9 cellular contexts compared by ENCODE assay signal in genomic region chr19:10102787-10103236, GRCh38. TPM values are rescaled to one million over a fixed set of nuclear protein-coding genes. Genes with fewer than 3 reads are reported as not detected.
A peak's percentile ranks its signal among the peaks of the same experiment; 100 is the strongest.
DNase-seq lines count a peak whose midpoint lies in the region; FAIRE-seq and TF ChIP-seq lines count a peak whose summit lies in the region.
"Had no signal": no experiment of that assay in that cellular context is flagged by ENCODE, and none has a peak within 500 bp of the region (broad histone marks: within the 10 kb centered on the region; RNA-seq: fewer than 3 reads in every experiment).

No MANE protein-coding gene starts in this region.

- no peak overlapping the region for H4K8ac ChIP-seq in mesendoderm (ENCODE audit: low read depth, low read length)

- peak overlapping the region; percentile 96 for H3K27ac ChIP-seq in DOHH2 (ENCODE audit: low read depth, low read length)
- no peak overlapping the region for H3K27ac ChIP-seq in kidney (ENCODE audit: low read depth in 2 of 2, low read length in 2 of 2)
- H3K27ac ChIP-seq in mesendoderm (ENCODE audit: low read depth, low read length): no peak overlapping the region
- H3K27ac ChIP-seq: ovary had no signal

- peak overlapping the region; percentile 83 for H3K4me2 ChIP-seq in DOHH2 (ENCODE audit: low read length)
- H3K4me2 ChIP-seq in mesendoderm (ENCODE audit: low read length): no peak overlapping the region

- H3K9ac ChIP-seq in kidney (ENCODE audit: low read length in 2 of 2): no peak overlapping the region
- H3K9ac ChIP-seq in mesendoderm (ENCODE audit: low read length): no peak overlapping the region

- H3K9me2 ChIP-seq in DOHH2 (replicated peaks; ENCODE audit: control insufficient read depth, low read length): no peaks in the 10 kb centered on the region

- H3K9me3 ChIP-seq in DOHH2 (ENCODE audit: control insufficient read depth, insufficient read depth, low read length) (no peaks in the 10 kb centered on the region), kidney (ENCODE audit: control insufficient read depth in 1 of 2, low read length in 2 of 2) (no peaks in the 10 kb centered on the region)
- H3K9me3 ChIP-seq: ovary had no signal

- TF ChIP-seq CTCF in DOHH2 (IDR thresholded peaks at IDR 0.05; ENCODE audit: low read depth, low read length, poor library complexity, severe bottlenecking): no peak
- TF ChIP-seq CTCF in GM20000 (IDR thresholded peaks at IDR 0.05; ENCODE audit: extremely low read depth, missing control alignments): no peak
- TF ChIP-seq CTCF in kidney (IDR thresholded peaks at IDR 0.05; ENCODE audit: borderline replicate concordance, extremely low read depth, insufficient read depth): no peak

- no peak overlapping the region for H2BK120ac ChIP-seq in mesendoderm (ENCODE audit: low read depth, low read length)

- H3F3A ChIP-seq in DOHH2 (ENCODE audit: control insufficient read depth, insufficient read depth): peaks cover 59% of the 10 kb centered on the region

- no peak overlapping the region for H2BK15ac ChIP-seq in mesendoderm (replicated peaks; ENCODE audit: low read depth)

- no peak overlapping the region for H2AK5ac ChIP-seq in mesendoderm (ENCODE audit: low read length)

- H3K4me1 ChIP-seq in DOHH2 (ENCODE audit: control insufficient read depth, low read length) (peaks cover 79% of the 10 kb centered on the region), kidney (ENCODE audit: control insufficient read depth in 1 of 2, insufficient read depth in 1 of 2, low read depth in 1 of 2, low read length in 2 of 2) (peaks cover 0 to 8% of the 10 kb centered on the region in 2 donors), mesendoderm (ENCODE audit: control insufficient read depth, low read depth, low read length) (no peaks in the 10 kb centered on the region)

- H4K5ac ChIP-seq in mesendoderm (ENCODE audit: low read length): no peak overlapping the region

- no peak overlapping the region for H2BK5ac ChIP-seq in mesendoderm (ENCODE audit: low read length)

- H3K36me3 ChIP-seq in DOHH2 (ENCODE audit: control insufficient read depth, low read length): peaks cover 13% of the 10 kb centered on the region
- H3K36me3 ChIP-seq in kidney (ENCODE audit: control insufficient read depth in 1 of 2, insufficient read depth in 2 of 2, low read length in 2 of 2): peaks cover 0 to 7% of the 10 kb centered on the region in 2 donors
- H3K36me3 ChIP-seq in mesendoderm (ENCODE audit: control insufficient read depth, insufficient read depth, low read length): peaks cover 3% of the 10 kb centered on the region
- H3K36me3 ChIP-seq: ovary had no signal

- no peaks in the 10 kb centered on the region for H4K20me1 ChIP-seq in DOHH2 (ENCODE audit: control insufficient read depth, insufficient read depth, low read depth, low read length)

- intact Hi-C loops in kidney (cut with DNase I): no loop called here
- intact Hi-C loops in head of caudate nucleus (cut with DNase I): no loop called here

- DNase-seq in GM20000 (ENCODE audit: low spot score): peak; percentile 75
- DNase-seq in NAMALWA (ENCODE audit: low spot score): peak; percentile 82
- DNase-seq in kidney: peak; percentile 41
- no peak for DNase-seq in HTR-8/SVneo (ENCODE audit: insufficient read length, low spot score)
- no peak for DNase-seq in mesendoderm
- no peak for DNase-seq in head of caudate nucleus
- DNase-seq in cortex of kidney (lab: John Stamatoyannopoulos, UW): no peak
- DNase-seq: ovary had no signal

- H3K4ac ChIP-seq in mesendoderm (ENCODE audit: low read depth, low read length): no peak overlapping the region

- H3K79me2 ChIP-seq in DOHH2 (ENCODE audit: control insufficient read depth, low read length): peaks cover 26% of the 10 kb centered on the region
- H3K79me2 ChIP-seq in mesendoderm (ENCODE audit: control insufficient read depth, insufficient read depth, low read length): peaks cover 16% of the 10 kb centered on the region

- WGBS in mesendoderm (ENCODE audit: extremely low coverage, insufficient coverage, low lambda C conversion rate): no CpG with 5 or more reads among the region's 7 CpGs

- H3K4me3 ChIP-seq in DOHH2 (ENCODE audit: low read length) (peak overlapping the region; percentile 75), kidney (ENCODE audit: low read length in 2 of 2) (no peak overlapping the region), mesendoderm (ENCODE audit: low read length) (no peak overlapping the region)
- H3K4me3 ChIP-seq: ovary had no signal

- H3K56ac ChIP-seq in mesendoderm (ENCODE audit: low read length): no peak overlapping the region

- no peak overlapping the region for H3K23ac ChIP-seq in mesendoderm (ENCODE audit: low read length)

- FAIRE-seq in kidney (lab: Jason Lieb, UNC) (no peak), HTR-8/SVneo (lab: Jason Lieb, UNC) (no peak)

- H3K18ac ChIP-seq in mesendoderm (ENCODE audit: low read length): no peak overlapping the region

- no peaks in the 10 kb centered on the region for H3K27me3 ChIP-seq in DOHH2 (ENCODE audit: control insufficient read depth, low read length)
- no peaks in the 10 kb centered on the region for H3K27me3 ChIP-seq in mesendoderm (ENCODE audit: insufficient read depth, low read length, poor library complexity)
- H3K27me3 ChIP-seq: ovary had no signal

- peaks cover 8% of the 10 kb centered on the region for H3K79me1 ChIP-seq in mesendoderm (ENCODE audit: low read length)

RNA-seq across cellular contexts. Expression of gene ANGPTL6, which starts 0.3 kb away (rescaled TPM):
- 0.35 TPM for total RNA-seq in kidney
- polyA plus RNA-seq in kidney (ENCODE audit: insufficient read depth, low read depth, low replicate concordance): 0.37 TPM
- 0.03 TPM for polyA plus RNA-seq in mesendoderm (2013, experiment 1 of 2)
- polyA plus RNA-seq in mesendoderm (2013, experiment 2 of 2): 0.07 TPM

RNA-seq across cellular contexts. Expression of gene PPAN, which starts 3.4 kb away (rescaled TPM):
- 43.2 TPM for total RNA-seq in kidney
- polyA plus RNA-seq in kidney (ENCODE audit: insufficient read depth, low read depth, low replicate concordance): 25.2 TPM
- polyA plus RNA-seq in mesendoderm (2013, experiment 1 of 2): 59.7 TPM
- polyA plus RNA-seq in mesendoderm (2013, experiment 2 of 2): 60.8 TPM

RNA-seq across cellular contexts. Expression of gene P2RY11, which starts 8.7 kb away (rescaled TPM):
- total RNA-seq in kidney: 17.3 TPM
- polyA plus RNA-seq in kidney (ENCODE audit: insufficient read depth, low read depth, low replicate concordance): 3.7 TPM
- 11.5 TPM for polyA plus RNA-seq in mesendoderm (2013, experiment 1 of 2)
- polyA plus RNA-seq in mesendoderm (2013, experiment 2 of 2): 11.9 TPM

RNA-seq across cellular contexts. Expression of gene SHFL, which starts 16.7 kb away (rescaled TPM):
- 42.5 TPM for total RNA-seq in kidney
- 36.4 TPM for polyA plus RNA-seq in kidney (ENCODE audit: insufficient read depth, low read depth, low replicate concordance)
- 4.3 TPM for polyA plus RNA-seq in mesendoderm (2013, experiment 1 of 2)
- polyA plus RNA-seq in mesendoderm (2013, experiment 2 of 2): 4.2 TPM

RNA-seq across cellular contexts. Expression of gene EIF3G, which starts 16.9 kb away (rescaled TPM):
- 172 TPM for total RNA-seq in kidney
- 212 TPM for polyA plus RNA-seq in kidney (ENCODE audit: insufficient read depth, low read depth, low replicate concordance)
- polyA plus RNA-seq in mesendoderm (2013, experiment 1 of 2): 193 TPM
- 197 TPM for polyA plus RNA-seq in mesendoderm (2013, experiment 2 of 2)

Comparison
In these comparisons a context has a peak if more than half of its experiments do, and no peak if none do; other contexts are left out.
1. DNase-seq: peak in GM20000 (single experiment), NAMALWA (single experiment) and kidney (single experiment); none in HTR-8/SVneo (single experiment), mesendoderm (single experiment), head of caudate nucleus (0 of 42) and cortex of kidney (single experiment).